ENCODE assay signal across 1 cellular context in the genomic region with DNA sequence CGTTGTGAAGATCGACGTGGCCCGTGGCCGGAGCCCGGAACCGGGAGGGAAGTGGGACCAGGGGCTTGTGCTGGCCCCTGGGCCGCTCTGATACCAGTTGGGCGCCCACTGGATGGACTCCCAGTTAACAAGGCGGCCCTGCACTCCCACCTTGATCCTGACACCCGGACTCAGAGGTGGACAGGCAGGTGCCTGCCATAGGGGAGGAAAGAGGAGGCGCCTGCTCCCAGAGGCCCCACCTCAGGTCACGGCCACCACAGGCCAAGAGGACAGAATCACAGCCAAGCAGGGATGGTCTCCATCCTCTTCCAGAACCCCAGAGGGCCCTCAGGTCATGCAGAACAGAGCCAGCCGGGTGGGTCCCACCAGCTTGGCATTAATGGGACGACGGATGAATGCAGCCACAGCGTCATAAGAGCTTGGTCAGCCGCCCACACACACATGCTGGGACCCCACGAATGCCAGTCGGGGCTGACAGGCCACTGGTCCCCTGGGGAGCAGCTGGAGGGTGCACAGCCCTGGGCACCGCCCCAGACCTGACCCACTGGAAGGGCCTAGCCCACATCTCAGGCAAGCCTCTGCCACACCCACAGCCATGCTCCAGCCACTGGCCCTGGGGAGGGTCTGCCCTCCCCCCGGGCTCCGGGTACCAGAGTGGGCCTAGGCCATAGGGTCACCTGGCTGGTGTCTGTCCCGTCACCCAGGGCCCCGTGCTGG.
TF ChIP-seq lines count a peak whose summit lies in the region.

No MANE protein-coding gene starts in this region.

TF ChIP-seq in K562, 482 proteins besides CTCF, POLR2A, EP300 and RAD21 (continues in another document):
- no peak for TF ChIP-seq PATZ1 (CRISPR knock-in tag; IDR thresholded peaks at IDR 0.05; ENCODE audit: borderline replicate concordance)
- no peak for TF ChIP-seq ZBTB12 (CRISPR knock-in tag; IDR thresholded peaks at IDR 0.05)
- TF ChIP-seq SMARCA5 (IDR thresholded peaks at IDR 0.05), result no peak
- TF ChIP-seq HDAC6 (IDR thresholded peaks at IDR 0.05; ENCODE audit: low read depth, low read length), result no peak
- 0 out of 4 replicates have a peak, but pooled peaks of 1 of the 2 experiments have one; percentile 33 for TF ChIP-seq FOXA3 (CRISPR knock-in tag; conservative IDR thresholded peaks at IDR 0.05 in 1 of 2, IDR thresholded peaks at IDR 0.05 in 1 of 2)
- no peak for TF ChIP-seq CHD2 (IDR thresholded peaks at IDR 0.05; ENCODE audit: low read depth, low read length)
- TF ChIP-seq, protein P1, sequence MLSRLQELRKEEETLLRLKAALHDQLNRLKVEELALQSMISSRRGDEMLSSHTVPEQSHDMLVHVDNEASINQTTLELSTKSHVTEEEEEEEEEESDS (CRISPR knock-in tag; IDR thresholded peaks at IDR 0.05), result no peak
- TF ChIP-seq TGIF2 (CRISPR knock-in tag; IDR thresholded peaks at IDR 0.05), result no peak
- TF ChIP-seq CGGBP1 (CRISPR knock-in tag; IDR thresholded peaks at IDR 0.05), result no peak
- no peak for TF ChIP-seq MAZ (CRISPR knock-in tag; conservative IDR thresholded peaks at IDR 0.05 in 1 of 2, IDR thresholded peaks at IDR 0.05 in 1 of 2)
- TF ChIP-seq PHTF2 (CRISPR knock-in tag; IDR thresholded peaks at IDR 0.05), result no peak
- no peak for TF ChIP-seq SOX6 (IDR thresholded peaks at IDR 0.05)
- TF ChIP-seq, protein P2, sequence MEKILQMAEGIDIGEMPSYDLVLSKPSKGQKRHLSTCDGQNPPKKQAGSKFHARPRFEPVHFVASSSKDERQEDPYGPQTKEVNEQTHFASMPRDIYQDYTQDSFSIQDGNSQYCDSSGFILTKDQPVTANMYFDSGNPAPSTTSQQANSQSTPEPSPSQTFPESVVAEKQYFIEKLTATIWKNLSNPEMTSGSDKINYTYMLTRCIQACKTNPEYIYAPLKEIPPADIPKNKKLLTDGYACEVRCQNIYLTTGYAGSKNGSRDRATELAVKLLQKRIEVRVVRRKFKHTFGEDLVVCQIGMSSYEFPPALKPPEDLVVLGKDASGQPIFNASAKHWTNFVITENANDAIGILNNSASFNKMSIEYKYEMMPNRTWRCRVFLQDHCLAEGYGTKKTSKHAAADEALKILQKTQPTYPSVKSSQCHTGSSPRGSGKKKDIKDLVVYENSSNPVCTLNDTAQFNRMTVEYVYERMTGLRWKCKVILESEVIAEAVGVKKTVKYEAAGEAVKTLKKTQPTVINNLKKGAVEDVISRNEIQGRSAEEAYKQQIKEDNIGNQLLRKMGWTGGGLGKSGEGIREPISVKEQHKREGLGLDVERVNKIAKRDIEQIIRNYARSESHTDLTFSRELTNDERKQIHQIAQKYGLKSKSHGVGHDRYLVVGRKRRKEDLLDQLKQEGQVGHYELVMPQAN (IDR thresholded peaks at IDR 0.05; ENCODE audit: borderline replicate concordance), result no peak
- TF ChIP-seq ZC3H4 (CRISPR knock-in tag; IDR thresholded peaks at IDR 0.05; ENCODE audit: borderline replicate concordance), result no peak
- TF ChIP-seq ZFP36 (IDR thresholded peaks at IDR 0.05; ENCODE audit: low read depth, low read length, partially characterized antibody), result no peak
- no peak for TF ChIP-seq ZNF551 (CRISPR knock-in tag; IDR thresholded peaks at IDR 0.05)
- no peak for TF ChIP-seq CBFA2T2 (conservative IDR thresholded peaks at IDR 0.05)
- no peak for TF ChIP-seq SMARCB1 (IDR thresholded peaks at IDR 0.05; ENCODE audit: insufficient read length, low read depth)
- TF ChIP-seq SIX5 (IDR thresholded peaks at IDR 0.05; ENCODE audit: borderline replicate concordance in 1 of 2, insufficient read depth in 1 of 2, low read depth in 1 of 2, low read length in 2 of 2), result no peak
- TF ChIP-seq REST (CRISPR knock-in tag; IDR thresholded peaks at IDR 0.05; ENCODE audit: low read depth), result no peak
- TF ChIP-seq STAT5A (IDR thresholded peaks at IDR 0.05; ENCODE audit: borderline replicate concordance, low read length), result no peak
- 0 out of 2 replicates have a peak, but pooled peaks have one; percentile 3 for TF ChIP-seq VEZF1 (CRISPR knock-in tag; IDR thresholded peaks at IDR 0.05)
- no peak for TF ChIP-seq ZNF140 (CRISPR knock-in tag; IDR thresholded peaks at IDR 0.05)
- no peak for TF ChIP-seq DACH1 (IDR thresholded peaks at IDR 0.05; ENCODE audit: partially characterized antibody)
- peak; percentile 13 for TF ChIP-seq RBFOX2 (IDR thresholded peaks at IDR 0.05; ENCODE audit: low read depth, low read length)
- no peak for TF ChIP-seq NBN (IDR thresholded peaks at IDR 0.05; ENCODE audit: low read depth)
- no peak for TF ChIP-seq CEBPB (tag; IDR thresholded peaks at IDR 0.05)
- TF ChIP-seq EGR1 (conservative IDR thresholded peaks at IDR 0.05), result peak; percentile 10; the same call in 1 of the 2 replicates
- TF ChIP-seq ZFP1 (CRISPR knock-in tag; IDR thresholded peaks at IDR 0.05), result no peak
- TF ChIP-seq ZNF282 (CRISPR knock-in tag; IDR thresholded peaks at IDR 0.05), result no peak
- no peak for TF ChIP-seq FOXJ3 (CRISPR knock-in tag; IDR thresholded peaks at IDR 0.05)
- no peak for TF ChIP-seq MEIS2 (IDR thresholded peaks at IDR 0.05; ENCODE audit: partially characterized antibody)
- TF ChIP-seq ZNF184 (CRISPR knock-in tag; IDR thresholded peaks at IDR 0.05), result no peak
- TF ChIP-seq KDM2B (CRISPR knock-in tag; IDR thresholded peaks at IDR 0.05), result no peak
- TF ChIP-seq, protein P3, sequence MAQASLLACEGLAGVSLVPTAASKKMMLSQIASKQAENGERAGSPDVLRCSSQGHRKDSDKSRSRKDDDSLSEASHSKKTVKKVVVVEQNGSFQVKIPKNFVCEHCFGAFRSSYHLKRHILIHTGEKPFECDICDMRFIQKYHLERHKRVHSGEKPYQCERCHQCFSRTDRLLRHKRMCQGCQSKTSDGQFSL (CRISPR knock-in tag; IDR thresholded peaks at IDR 0.05), result no peak
- TF ChIP-seq, protein P3 (tag; IDR thresholded peaks at IDR 0.05), result no peak
- TF ChIP-seq HDAC3 (IDR thresholded peaks at IDR 0.05; ENCODE audit: borderline replicate concordance, partially characterized antibody), result no peak
- TF ChIP-seq STAT5B (CRISPR knock-in tag; IDR thresholded peaks at IDR 0.05), result no peak
- no peak for TF ChIP-seq CCNT2 (IDR thresholded peaks at IDR 0.05; ENCODE audit: borderline replicate concordance, extremely low read depth, insufficient read length, low read depth, low read length)
- TF ChIP-seq, protein P4, sequence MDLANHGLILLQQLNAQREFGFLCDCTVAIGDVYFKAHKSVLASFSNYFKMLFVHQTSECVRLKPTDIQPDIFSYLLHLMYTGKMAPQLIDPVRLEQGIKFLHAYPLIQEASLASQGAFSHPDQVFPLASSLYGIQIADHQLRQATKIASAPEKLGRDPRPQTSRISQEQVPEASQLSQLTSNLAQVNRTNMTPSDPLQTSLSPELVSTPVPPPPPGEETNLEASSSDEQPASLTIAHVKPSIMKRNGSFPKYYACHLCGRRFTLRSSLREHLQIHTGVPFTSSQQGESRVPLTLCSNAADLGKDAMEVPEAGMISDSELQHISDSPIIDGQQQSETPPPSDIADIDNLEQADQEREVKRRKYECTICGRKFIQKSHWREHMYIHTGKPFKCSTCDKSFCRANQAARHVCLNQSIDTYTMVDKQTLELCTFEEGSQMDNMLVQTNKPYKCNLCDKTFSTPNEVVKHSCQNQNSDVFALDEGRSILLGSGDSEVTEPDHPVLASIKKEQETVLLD (IDR thresholded peaks at IDR 0.05), result no peak
- TF ChIP-seq ZNF766 (CRISPR knock-in tag; conservative IDR thresholded peaks at IDR 0.05), result no peak
- no peak for TF ChIP-seq HDAC1 (IDR thresholded peaks at IDR 0.05)
- TF ChIP-seq ILK (tag; IDR thresholded peaks at IDR 0.05; ENCODE audit: borderline replicate concordance, low read depth), result no peak
- no peak for TF ChIP-seq ZNF253 (CRISPR knock-in tag; conservative IDR thresholded peaks at IDR 0.05)
- no peak for TF ChIP-seq ZNF583 (CRISPR knock-in tag; IDR thresholded peaks at IDR 0.05)
- TF ChIP-seq RFX5 (IDR thresholded peaks at IDR 0.05; ENCODE audit: low read depth, low read length), result no peak
- no peak for TF ChIP-seq MLLT1 (IDR thresholded peaks at IDR 0.05)
- TF ChIP-seq POLR2G (IDR thresholded peaks at IDR 0.05; ENCODE audit: low read depth, low read length), result no peak; the same call in 1 of the 2 replicates
- no peak for TF ChIP-seq C11orf30 (IDR thresholded peaks at IDR 0.05; ENCODE audit: low read depth)
- no peak for TF ChIP-seq KLF13 (tag; IDR thresholded peaks at IDR 0.05; ENCODE audit: borderline replicate concordance, low read depth)
- TF ChIP-seq HNRNPL (IDR thresholded peaks at IDR 0.05; ENCODE audit: low read depth, low read length), result no peak
- TF ChIP-seq FUS (optimal IDR thresholded peaks at IDR 0.05; ENCODE audit: low read depth, low read length), result no peak
- TF ChIP-seq, protein P5, sequence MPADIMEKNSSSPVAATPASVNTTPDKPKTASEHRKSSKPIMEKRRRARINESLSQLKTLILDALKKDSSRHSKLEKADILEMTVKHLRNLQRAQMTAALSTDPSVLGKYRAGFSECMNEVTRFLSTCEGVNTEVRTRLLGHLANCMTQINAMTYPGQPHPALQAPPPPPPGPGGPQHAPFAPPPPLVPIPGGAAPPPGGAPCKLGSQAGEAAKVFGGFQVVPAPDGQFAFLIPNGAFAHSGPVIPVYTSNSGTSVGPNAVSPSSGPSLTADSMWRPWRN (IDR thresholded peaks at IDR 0.05; ENCODE audit: low read depth), result no peak
